Comparison of ENCODE assay signal across 30 cellular contexts in the genomic region with DNA sequence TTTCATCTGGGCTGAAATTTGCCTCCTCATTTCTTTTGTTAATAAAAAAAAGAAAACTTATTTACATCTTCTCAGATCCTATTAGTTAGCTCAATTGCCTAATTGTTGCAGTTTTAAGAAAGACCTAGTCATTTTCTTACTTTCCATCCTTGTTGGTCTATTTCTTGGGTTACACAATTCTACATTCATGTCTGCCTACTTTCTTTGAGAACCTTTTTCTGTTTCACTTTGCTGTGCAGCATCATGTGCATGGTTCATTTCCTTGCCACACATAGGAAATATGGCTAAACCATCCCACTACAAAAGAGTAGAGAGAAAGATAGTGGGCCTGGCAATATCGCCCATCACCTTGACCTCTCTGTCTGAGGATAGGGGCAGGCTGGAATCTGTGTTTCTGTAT.
"Had no signal": no experiment of that assay in that cellular context is flagged by ENCODE, and none has a peak within 500 bp of the region (broad histone marks: within the 10 kb centered on the region; RNA-seq: fewer than 3 reads in every experiment).

No MANE protein-coding gene starts in this region.

- ATAC-seq: activated naive CD4-positive, alpha-beta T cell treated with anti-CD3 and anti-CD28 coated beads, Interleukin-2, amount 50 U/mL, for 72 hours; activated naive CD8-positive, alpha-beta T cell treated with anti-CD3 and anti-CD28 coated beads, Interleukin-2, amount 50 U/mL, for 24 hours; activated T-cell treated with anti-CD3 and anti-CD28 coated beads, Interleukin-2, amount 50 U/mL, for 4 hours; activated T-cell treated with anti-CD3 and anti-CD28 coated beads, Interleukin-2, amount 50 U/mL, for 72 hours; activated T-helper 17 cell treated with anti-CD3 and anti-CD28 coated beads, Interleukin-2, amount 50 U/mL, for 72 hours; body of pancreas had no signal

- H3K27me3 ChIP-seq: adrenal gland, ascending aorta, body of pancreas, breast epithelium, cardiac muscle cell had no signal

- H3K4me3 ChIP-seq: adrenal gland, ascending aorta, body of pancreas, breast epithelium, cardiac muscle cell had no signal

- H3K4me1 ChIP-seq: adrenal gland, ascending aorta, body of pancreas, breast epithelium had no signal

- H3K36me3 ChIP-seq: adrenal gland, ascending aorta, breast epithelium, cardiac muscle cell had no signal

- H3K27ac ChIP-seq: adrenal gland, ascending aorta, body of pancreas, breast epithelium, cardiac muscle cell had no signal

- H3K9me3 ChIP-seq: adrenal gland, ascending aorta, body of pancreas, breast epithelium had no signal

- DNase-seq: activated effector memory CD4-positive, alpha-beta T cell treated with anti-CD3 and anti-CD28 coated beads, Interleukin-2, amount 50 U/mL, for 16 hours; activated effector memory CD4-positive, alpha-beta T cell treated with Interleukin-2 at 50 U/mL for 16 hours; activated gamma-delta T cell; activated gamma-delta T cell treated with Interleukin-2 at 50 U/mL for 16 hours; activated naive CD4-positive, alpha-beta T cell; activated naive CD4-positive, alpha-beta T cell treated with anti-CD3 and anti-CD28 coated beads for 36 hours; activated naive CD4-positive, alpha-beta T cell treated with anti-CD3 and anti-CD28 coated beads, Interleukin-2, amount 10 ng/mL, durations not matched to agents 7 days and 5 days; activated naive CD4-positive, alpha-beta T cell treated with anti-CD3 and anti-CD28 coated beads, Interleukin-2, amount 50 U/mL, for 16 hours; activated naive CD4-positive, alpha-beta T cell treated with Interleukin-2 at 50 U/mL for 16 hours; activated naive CD8-positive, alpha-beta T cell treated with anti-CD3 and anti-CD28 coated beads for 36 hours; activated naive CD8-positive, alpha-beta T cell treated with anti-CD3 and anti-CD28 coated beads, Interleukin-2, amount 10 ng/mL, durations not matched to agents 7 days and 5 days; activated naive CD8-positive, alpha-beta T cell treated with anti-CD3 and anti-CD28 coated beads, Interleukin-2, amount 50 U/mL, for 24 hours; activated T-cell treated with anti-CD3 and anti-CD28 coated beads, Interleukin-2, amount 50 U/mL, for 24 hours; activated T-cell treated with anti-CD3 and anti-CD28 coated beads, Interleukin-2, amount 50 U/mL, for 4 hours; activated T-cell treated with anti-CD3 and anti-CD28 coated beads, Interleukin-2, amount 50 U/mL, for 48 hours; activated T-cell treated with anti-CD3 and anti-CD28 coated beads, Interleukin-2, amount 50 U/mL, for 72 hours; adrenal gland; amniotic stem cell; amygdala; anterior cingulate cortex; aorta; body of pancreas; caudate nucleus; central memory CD4-positive, alpha-beta T cell; cerebellar nuclear complex had no signal
